Comparison of ENCODE assay signal across 1 cellular context in the genomic region with DNA sequence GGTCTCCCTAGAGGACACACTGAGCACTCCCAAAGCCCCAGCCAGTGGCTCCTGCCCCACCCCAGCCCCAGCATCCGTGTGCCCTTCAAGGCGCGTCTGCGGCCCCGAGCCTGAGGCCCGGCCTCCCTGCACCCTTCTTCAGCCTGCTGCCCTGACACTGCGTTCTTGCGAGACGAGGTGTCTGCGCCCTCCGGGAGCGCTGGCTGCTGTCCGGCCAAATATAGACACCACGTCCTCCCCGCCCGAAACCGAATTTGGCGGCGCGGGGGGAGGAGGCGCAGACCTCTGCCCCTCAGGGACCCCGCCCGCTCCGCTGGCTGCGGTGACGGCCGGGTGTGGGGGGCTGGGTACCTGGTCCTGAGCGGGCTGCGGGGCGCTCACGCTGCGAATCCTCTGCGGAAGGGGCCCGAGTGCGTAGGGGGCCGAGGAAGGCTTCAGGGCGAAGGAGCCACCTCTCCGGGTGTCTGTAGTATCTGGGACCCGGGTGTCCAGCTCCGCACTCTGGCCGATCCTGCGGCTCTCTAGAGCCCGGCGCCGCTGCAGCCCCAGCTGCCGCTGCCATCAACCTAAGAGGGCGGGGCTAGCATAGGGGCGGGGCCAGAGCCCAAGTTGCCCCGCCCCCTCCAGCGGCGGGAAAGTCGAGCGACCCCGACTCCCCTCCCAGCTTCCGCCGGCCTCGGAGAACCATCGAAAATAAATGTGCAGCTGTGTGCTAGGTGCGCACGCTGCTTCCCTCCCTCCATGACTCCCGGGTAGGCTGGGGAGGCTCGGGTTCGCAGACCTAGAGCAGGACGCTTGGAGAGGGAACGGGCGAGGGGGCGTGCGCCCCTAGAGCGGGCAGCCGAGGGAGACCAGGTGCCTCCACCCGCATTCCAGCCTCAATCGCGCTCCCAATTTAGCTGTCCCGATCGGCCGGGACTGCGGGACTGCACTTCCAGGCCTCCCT.
TF ChIP-seq lines count a peak whose summit lies in the region.

A gene (minus strand): TSS at position 576 of the 946 bp plus-strand sequence. CDS start 1,491 bp downstream, outside the sequence.

TF ChIP-seq in HEK293, 187 proteins besides CTCF, POLR2A, EP300 and RAD21 (continues in another document):
- TF ChIP-seq, protein P1, sequence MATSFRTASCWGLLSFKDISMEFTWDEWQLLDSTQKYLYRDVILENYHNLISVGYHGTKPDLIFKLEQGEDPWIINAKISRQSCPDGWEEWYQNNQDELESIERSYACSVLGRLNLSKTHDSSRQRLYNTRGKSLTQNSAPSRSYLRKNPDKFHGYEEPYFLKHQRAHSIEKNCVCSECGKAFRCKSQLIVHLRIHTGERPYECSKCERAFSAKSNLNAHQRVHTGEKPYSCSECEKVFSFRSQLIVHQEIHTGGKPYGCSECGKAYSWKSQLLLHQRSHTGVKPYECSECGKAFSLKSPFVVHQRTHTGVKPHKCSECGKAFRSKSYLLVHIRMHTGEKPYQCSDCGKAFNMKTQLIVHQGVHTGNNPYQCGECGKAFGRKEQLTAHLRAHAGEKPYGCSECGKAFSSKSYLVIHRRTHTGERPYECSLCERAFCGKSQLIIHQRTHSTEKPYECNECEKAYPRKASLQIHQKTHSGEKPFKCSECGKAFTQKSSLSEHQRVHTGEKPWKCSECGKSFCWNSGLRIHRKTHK (tag by site-specific recombination; IDR thresholded peaks at IDR 0.05), result no peak
- TF ChIP-seq ZNF16 (tag by site-specific recombination; IDR thresholded peaks at IDR 0.05; ENCODE audit: low read depth), result no peak
- TF ChIP-seq KLF1 (tag by site-specific recombination; IDR thresholded peaks at IDR 0.05), result peak; percentile 55; the same call in 1 of the 2 replicates
- no peak for TF ChIP-seq ZNF830 (tag by site-specific recombination; IDR thresholded peaks at IDR 0.05; ENCODE audit: low read depth)
- TF ChIP-seq ZNF623 (tag by site-specific recombination; IDR thresholded peaks at IDR 0.05), result no peak
- no peak for TF ChIP-seq TCF7L2 (IDR thresholded peaks at IDR 0.05; ENCODE audit: borderline replicate concordance, low read depth, low read length)
- no peak for TF ChIP-seq ZNF555 (tag by site-specific recombination; conservative IDR thresholded peaks at IDR 0.05)
- TF ChIP-seq ZNF777 (tag by site-specific recombination; IDR thresholded peaks at IDR 0.05; ENCODE audit: borderline replicate concordance), result no peak
- TF ChIP-seq OVOL3 (tag by site-specific recombination; IDR thresholded peaks at IDR 0.05), result 0 out of 2 replicates have a peak, but pooled peaks have one; percentile 19
- no peak for TF ChIP-seq ZFP37 (tag by site-specific recombination; IDR thresholded peaks at IDR 0.05)
- no peak for TF ChIP-seq ZNF302 (tag by site-specific recombination; IDR thresholded peaks at IDR 0.05; ENCODE audit: low read depth)
- TF ChIP-seq, protein P2, sequence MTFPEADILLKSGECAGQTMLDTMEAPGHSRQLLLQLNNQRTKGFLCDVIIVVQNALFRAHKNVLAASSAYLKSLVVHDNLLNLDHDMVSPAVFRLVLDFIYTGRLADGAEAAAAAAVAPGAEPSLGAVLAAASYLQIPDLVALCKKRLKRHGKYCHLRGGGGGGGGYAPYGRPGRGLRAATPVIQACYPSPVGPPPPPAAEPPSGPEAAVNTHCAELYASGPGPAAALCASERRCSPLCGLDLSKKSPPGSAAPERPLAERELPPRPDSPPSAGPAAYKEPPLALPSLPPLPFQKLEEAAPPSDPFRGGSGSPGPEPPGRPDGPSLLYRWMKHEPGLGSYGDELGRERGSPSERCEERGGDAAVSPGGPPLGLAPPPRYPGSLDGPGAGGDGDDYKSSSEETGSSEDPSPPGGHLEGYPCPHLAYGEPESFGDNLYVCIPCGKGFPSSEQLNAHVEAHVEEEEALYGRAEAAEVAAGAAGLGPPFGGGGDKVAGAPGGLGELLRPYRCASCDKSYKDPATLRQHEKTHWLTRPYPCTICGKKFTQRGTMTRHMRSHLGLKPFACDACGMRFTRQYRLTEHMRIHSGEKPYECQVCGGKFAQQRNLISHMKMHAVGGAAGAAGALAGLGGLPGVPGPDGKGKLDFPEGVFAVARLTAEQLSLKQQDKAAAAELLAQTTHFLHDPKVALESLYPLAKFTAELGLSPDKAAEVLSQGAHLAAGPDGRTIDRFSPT (tag by site-specific recombination; IDR thresholded peaks at IDR 0.05), result peak; percentile 71
- TF ChIP-seq ZNF768 (tag by site-specific recombination; IDR thresholded peaks at IDR 0.05), result no peak
- TF ChIP-seq, protein P3, sequence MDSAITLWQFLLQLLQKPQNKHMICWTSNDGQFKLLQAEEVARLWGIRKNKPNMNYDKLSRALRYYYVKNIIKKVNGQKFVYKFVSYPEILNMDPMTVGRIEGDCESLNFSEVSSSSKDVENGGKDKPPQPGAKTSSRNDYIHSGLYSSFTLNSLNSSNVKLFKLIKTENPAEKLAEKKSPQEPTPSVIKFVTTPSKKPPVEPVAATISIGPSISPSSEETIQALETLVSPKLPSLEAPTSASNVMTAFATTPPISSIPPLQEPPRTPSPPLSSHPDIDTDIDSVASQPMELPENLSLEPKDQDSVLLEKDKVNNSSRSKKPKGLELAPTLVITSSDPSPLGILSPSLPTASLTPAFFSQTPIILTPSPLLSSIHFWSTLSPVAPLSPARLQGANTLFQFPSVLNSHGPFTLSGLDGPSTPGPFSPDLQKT (IDR thresholded peaks at IDR 0.05; ENCODE audit: borderline replicate concordance, low read depth, low read length), result no peak
- TF ChIP-seq ZNF214 (tag by site-specific recombination; IDR thresholded peaks at IDR 0.05; ENCODE audit: borderline replicate concordance), result no peak
- TF ChIP-seq, protein P4, sequence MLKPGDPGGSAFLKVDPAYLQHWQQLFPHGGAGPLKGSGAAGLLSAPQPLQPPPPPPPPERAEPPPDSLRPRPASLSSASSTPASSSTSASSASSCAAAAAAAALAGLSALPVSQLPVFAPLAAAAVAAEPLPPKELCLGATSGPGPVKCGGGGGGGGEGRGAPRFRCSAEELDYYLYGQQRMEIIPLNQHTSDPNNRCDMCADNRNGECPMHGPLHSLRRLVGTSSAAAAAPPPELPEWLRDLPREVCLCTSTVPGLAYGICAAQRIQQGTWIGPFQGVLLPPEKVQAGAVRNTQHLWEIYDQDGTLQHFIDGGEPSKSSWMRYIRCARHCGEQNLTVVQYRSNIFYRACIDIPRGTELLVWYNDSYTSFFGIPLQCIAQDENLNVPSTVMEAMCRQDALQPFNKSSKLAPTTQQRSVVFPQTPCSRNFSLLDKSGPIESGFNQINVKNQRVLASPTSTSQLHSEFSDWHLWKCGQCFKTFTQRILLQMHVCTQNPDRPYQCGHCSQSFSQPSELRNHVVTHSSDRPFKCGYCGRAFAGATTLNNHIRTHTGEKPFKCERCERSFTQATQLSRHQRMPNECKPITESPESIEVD (tag by site-specific recombination; IDR thresholded peaks at IDR 0.05), result no peak
- TF ChIP-seq ZNF660 (tag by site-specific recombination; IDR thresholded peaks at IDR 0.05), result no peak
- no peak for TF ChIP-seq ZNF311 (tag by site-specific recombination; IDR thresholded peaks at IDR 0.05; ENCODE audit: borderline replicate concordance)
- no peak for TF ChIP-seq ZNF473 (tag by site-specific recombination; IDR thresholded peaks at IDR 0.05)
- no peak for TF ChIP-seq ZNF560 (tag by site-specific recombination; IDR thresholded peaks at IDR 0.05; ENCODE audit: borderline replicate concordance)
- peak; percentile 89 for TF ChIP-seq ZBTB8A (tag by site-specific recombination; IDR thresholded peaks at IDR 0.05)
- TF ChIP-seq ZNF354C (tag by site-specific recombination; IDR thresholded peaks at IDR 0.05; ENCODE audit: borderline replicate concordance, low read depth), result no peak
- TF ChIP-seq ZNF626 (tag by site-specific recombination; IDR thresholded peaks at IDR 0.05), result no peak
- TF ChIP-seq ZBTB20 (tag by site-specific recombination; IDR thresholded peaks at IDR 0.05), result peak; percentile 9
- peak; percentile 4; the same call in 1 of the 2 replicates for TF ChIP-seq GLIS1 (tag by site-specific recombination; IDR thresholded peaks at IDR 0.05)
- no peak for TF ChIP-seq MZF1 (tag by site-specific recombination; IDR thresholded peaks at IDR 0.05; ENCODE audit: borderline replicate concordance)
- TF ChIP-seq, protein P5, sequence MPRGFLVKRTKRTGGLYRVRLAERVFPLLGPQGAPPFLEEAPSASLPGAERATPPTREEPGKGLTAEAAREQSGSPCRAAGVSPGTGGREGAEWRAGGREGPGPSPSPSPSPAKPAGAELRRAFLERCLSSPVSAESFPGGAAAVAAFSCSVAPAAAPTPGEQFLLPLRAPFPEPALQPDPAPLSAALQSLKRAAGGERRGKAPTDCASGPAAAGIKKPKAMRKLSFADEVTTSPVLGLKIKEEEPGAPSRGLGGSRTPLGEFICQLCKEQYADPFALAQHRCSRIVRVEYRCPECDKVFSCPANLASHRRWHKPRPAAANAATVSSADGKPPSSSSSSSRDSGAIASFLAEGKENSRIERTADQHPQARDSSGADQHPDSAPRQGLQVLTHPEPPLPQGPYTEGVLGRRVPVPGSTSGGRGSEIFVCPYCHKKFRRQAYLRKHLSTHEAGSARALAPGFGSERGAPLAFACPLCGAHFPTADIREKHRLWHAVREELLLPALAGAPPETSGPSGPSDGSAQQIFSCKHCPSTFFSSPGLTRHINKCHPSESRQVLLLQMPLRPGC (tag by site-specific recombination; IDR thresholded peaks at IDR 0.05), result 0 out of 2 replicates have a peak, but pooled peaks have one; percentile 21
- TF ChIP-seq ZNF426 (tag by site-specific recombination; IDR thresholded peaks at IDR 0.05), result no peak
- TF ChIP-seq ZNF514 (tag by site-specific recombination; IDR thresholded peaks at IDR 0.05), result no peak
- TF ChIP-seq ZNF549 (tag by site-specific recombination; IDR thresholded peaks at IDR 0.05), result no peak
- TF ChIP-seq ZNF132 (tag by site-specific recombination; IDR thresholded peaks at IDR 0.05; ENCODE audit: borderline replicate concordance), result no peak
- TF ChIP-seq, protein P6, sequence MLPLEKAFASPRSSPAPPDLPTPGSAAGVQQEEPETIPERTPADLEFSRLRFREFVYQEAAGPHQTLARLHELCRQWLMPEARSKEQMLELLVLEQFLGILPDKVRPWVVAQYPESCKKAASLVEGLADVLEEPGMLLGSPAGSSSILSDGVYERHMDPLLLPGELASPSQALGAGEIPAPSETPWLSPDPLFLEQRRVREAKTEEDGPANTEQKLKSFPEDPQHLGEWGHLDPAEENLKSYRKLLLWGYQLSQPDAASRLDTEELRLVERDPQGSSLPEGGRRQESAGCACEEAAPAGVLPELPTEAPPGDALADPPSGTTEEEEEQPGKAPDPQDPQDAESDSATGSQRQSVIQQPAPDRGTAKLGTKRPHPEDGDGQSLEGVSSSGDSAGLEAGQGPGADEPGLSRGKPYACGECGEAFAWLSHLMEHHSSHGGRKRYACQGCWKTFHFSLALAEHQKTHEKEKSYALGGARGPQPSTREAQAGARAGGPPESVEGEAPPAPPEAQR (tag by site-specific recombination; IDR thresholded peaks at IDR 0.05), result no peak
- 0 out of 2 replicates have a peak, but pooled peaks have one; percentile 18 for TF ChIP-seq ZNF366 (tag by site-specific recombination; conservative IDR thresholded peaks at IDR 0.05)
- TF ChIP-seq ZNF2 (tag by site-specific recombination; IDR thresholded peaks at IDR 0.05), result no peak; the same call in 1 of the 2 replicates
- TF ChIP-seq, protein P7, sequence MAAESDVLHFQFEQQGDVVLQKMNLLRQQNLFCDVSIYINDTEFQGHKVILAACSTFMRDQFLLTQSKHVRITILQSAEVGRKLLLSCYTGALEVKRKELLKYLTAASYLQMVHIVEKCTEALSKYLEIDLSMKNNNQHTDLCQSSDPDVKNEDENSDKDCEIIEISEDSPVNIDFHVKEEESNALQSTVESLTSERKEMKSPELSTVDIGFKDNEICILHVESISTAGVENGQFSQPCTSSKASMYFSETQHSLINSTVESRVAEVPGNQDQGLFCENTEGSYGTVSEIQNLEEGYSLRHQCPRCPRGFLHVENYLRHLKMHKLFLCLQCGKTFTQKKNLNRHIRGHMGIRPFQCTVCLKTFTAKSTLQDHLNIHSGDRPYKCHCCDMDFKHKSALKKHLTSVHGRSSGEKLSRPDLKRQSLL (tag by site-specific recombination; IDR thresholded peaks at IDR 0.05), result peak; percentile 64; the same call in 1 of the 2 replicates
- no peak for TF ChIP-seq ZNF654 (tag by site-specific recombination; IDR thresholded peaks at IDR 0.05; ENCODE audit: low read depth)
- TF ChIP-seq, protein P8, sequence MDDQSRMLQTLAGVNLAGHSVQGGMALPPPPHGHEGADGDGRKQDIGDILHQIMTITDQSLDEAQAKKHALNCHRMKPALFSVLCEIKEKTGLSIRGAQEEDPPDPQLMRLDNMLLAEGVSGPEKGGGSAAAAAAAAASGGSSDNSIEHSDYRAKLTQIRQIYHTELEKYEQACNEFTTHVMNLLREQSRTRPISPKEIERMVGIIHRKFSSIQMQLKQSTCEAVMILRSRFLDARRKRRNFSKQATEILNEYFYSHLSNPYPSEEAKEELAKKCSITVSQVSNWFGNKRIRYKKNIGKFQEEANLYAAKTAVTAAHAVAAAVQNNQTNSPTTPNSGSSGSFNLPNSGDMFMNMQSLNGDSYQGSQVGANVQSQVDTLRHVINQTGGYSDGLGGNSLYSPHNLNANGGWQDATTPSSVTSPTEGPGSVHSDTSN (CRISPR knock-in tag; IDR thresholded peaks at IDR 0.05), result no peak
- TF ChIP-seq ZNF776 (tag by site-specific recombination; IDR thresholded peaks at IDR 0.05; ENCODE audit: borderline replicate concordance), result no peak
- TF ChIP-seq ZFP41 (tag by site-specific recombination; IDR thresholded peaks at IDR 0.05; ENCODE audit: borderline replicate concordance), result no peak
- TF ChIP-seq ZNF341 (tag by site-specific recombination; IDR thresholded peaks at IDR 0.05; ENCODE audit: low read depth), result peak; percentile 63
- no peak for TF ChIP-seq ZNF221 (tag by site-specific recombination; IDR thresholded peaks at IDR 0.05; ENCODE audit: borderline replicate concordance)
- no peak for TF ChIP-seq ZNF157 (tag by site-specific recombination; IDR thresholded peaks at IDR 0.05)
- no peak for TF ChIP-seq YY2 (tag by site-specific recombination; IDR thresholded peaks at IDR 0.05)
- no peak for TF ChIP-seq ZSCAN23 (tag by site-specific recombination; IDR thresholded peaks at IDR 0.05)
- no peak for TF ChIP-seq YY1 (tag by site-specific recombination; IDR thresholded peaks at IDR 0.05)
- no peak for TF ChIP-seq ZNF843 (tag by site-specific recombination; IDR thresholded peaks at IDR 0.05)
- TF ChIP-seq ZNF274 (IDR thresholded peaks at IDR 0.05; ENCODE audit: low read length), result no peak
- TF ChIP-seq ZNF274 (tag by site-specific recombination; IDR thresholded peaks at IDR 0.05; ENCODE audit: borderline replicate concordance), result no peak
- no peak for TF ChIP-seq ZNF571 (tag by site-specific recombination; IDR thresholded peaks at IDR 0.05)
- TF ChIP-seq HOXD13 (CRISPR knock-in tag; IDR thresholded peaks at IDR 0.05; ENCODE audit: borderline replicate concordance), result no peak
- TF ChIP-seq, protein P9, sequence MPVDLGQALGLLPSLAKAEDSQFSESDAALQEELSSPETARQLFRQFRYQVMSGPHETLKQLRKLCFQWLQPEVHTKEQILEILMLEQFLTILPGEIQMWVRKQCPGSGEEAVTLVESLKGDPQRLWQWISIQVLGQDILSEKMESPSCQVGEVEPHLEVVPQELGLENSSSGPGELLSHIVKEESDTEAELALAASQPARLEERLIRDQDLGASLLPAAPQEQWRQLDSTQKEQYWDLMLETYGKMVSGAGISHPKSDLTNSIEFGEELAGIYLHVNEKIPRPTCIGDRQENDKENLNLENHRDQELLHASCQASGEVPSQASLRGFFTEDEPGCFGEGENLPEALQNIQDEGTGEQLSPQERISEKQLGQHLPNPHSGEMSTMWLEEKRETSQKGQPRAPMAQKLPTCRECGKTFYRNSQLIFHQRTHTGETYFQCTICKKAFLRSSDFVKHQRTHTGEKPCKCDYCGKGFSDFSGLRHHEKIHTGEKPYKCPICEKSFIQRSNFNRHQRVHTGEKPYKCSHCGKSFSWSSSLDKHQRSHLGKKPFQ (tag by site-specific recombination; IDR thresholded peaks at IDR 0.05), result no peak
- peak; percentile 33; the same call in 1 of the 2 replicates for TF ChIP-seq ZNF394 (tag by site-specific recombination; IDR thresholded peaks at IDR 0.05; ENCODE audit: borderline replicate concordance)
